30 cellular contexts compared by ENCODE assay signal in genomic region chr9:126628146-126628545, GRCh38. TPM values are rescaled to one million over a fixed set of nuclear protein-coding genes. Genes with fewer than 3 reads are reported as not detected.
"Had no signal": no experiment of that assay in that cellular context is flagged by ENCODE, and none has a peak within 500 bp of the region (broad histone marks: within the 10 kb centered on the region; RNA-seq: fewer than 3 reads in every experiment).

No MANE protein-coding gene starts in this region.

- H3K4me1 ChIP-seq: foreskin keratinocyte had no signal

- H3K36me3 ChIP-seq: adrenal gland, esophagus muscularis mucosa, gastrocnemius medialis, heart right ventricle had no signal

- H3K36me3 Mint-ChIP-seq: activated naive CD4-positive, alpha-beta T cell treated with anti-CD3 and anti-CD28 coated beads, Interleukin-2, amount 50 U/mL, for 24 hours; activated naive CD8-positive, alpha-beta T cell treated with anti-CD3 and anti-CD28 coated beads for 36 hours had no signal

- H3K4me3 ChIP-seq: adrenal gland, body of pancreas, esophagus muscularis mucosa, gastrocnemius medialis, heart right ventricle had no signal

- H3K27ac ChIP-seq: adrenal gland, body of pancreas, esophagus muscularis mucosa, foreskin keratinocyte, gastrocnemius medialis, heart right ventricle had no signal

- DNase-seq: activated CD4-positive, alpha-beta memory T cell treated with anti-CD3 and anti-CD28 coated beads, Interleukin-2, amount 10 ng/mL, durations not matched to agents 7 days and 5 days; activated CD4-positive, alpha-beta T cell treated with anti-CD3 and anti-CD28 coated beads for 36 hours; activated CD4-positive, alpha-beta T cell treated with anti-CD3 and anti-CD28 coated beads, Interleukin-2, amount 10 ng/mL, durations not matched to agents 24 days and 14 days; activated CD4-positive, CD25-positive, alpha-beta regulatory T cell; activated CD4-positive, CD25-positive, alpha-beta regulatory T cell treated with anti-CD3 and anti-CD28 coated beads, Interleukin-2, amount 50 U/mL, for 72 hours; activated CD8-positive, alpha-beta memory T cell treated with anti-CD3 and anti-CD28 coated beads for 24 hours; activated effector memory CD4-positive, alpha-beta T cell treated with anti-CD3 and anti-CD28 coated beads, Interleukin-2, amount 50 U/mL, for 16 hours; activated naive CD4-positive, alpha-beta T cell treated with anti-CD3 and anti-CD28 coated beads for 36 hours; activated naive CD8-positive, alpha-beta T cell treated with anti-CD3 and anti-CD28 coated beads for 36 hours; activated naive CD8-positive, alpha-beta T cell treated with anti-CD3 and anti-CD28 coated beads, Interleukin-2, amount 50 U/mL, for 24 hours; activated T-cell treated with anti-CD3 and anti-CD28 coated beads, Interleukin-2, amount 50 U/mL, for 4 hours; adrenal gland; amygdala; aorta; body of pancreas; caudate nucleus; cortex of kidney; dermis blood vessel endothelial cell; effector CD4-positive, alpha-beta T cell; effector memory CD8-positive, alpha-beta T cell; erythroblast; foreskin keratinocyte; gastrocnemius medialis; heart right ventricle; T-helper 2 cell had no signal

- H3K4me3 Mint-ChIP-seq: activated CD4-positive, alpha-beta memory T cell treated with anti-CD3 and anti-CD28 coated beads, Interleukin-2, amount 10 ng/mL, durations not matched to agents 7 days and 5 days; activated CD4-positive, alpha-beta T cell treated with anti-CD3 and anti-CD28 coated beads for 36 hours; activated CD4-positive, alpha-beta T cell treated with anti-CD3 and anti-CD28 coated beads, Interleukin-2, amount 10 ng/mL, durations not matched to agents 24 days and 14 days; activated naive CD4-positive, alpha-beta T cell treated with anti-CD3 and anti-CD28 coated beads for 36 hours; activated naive CD4-positive, alpha-beta T cell treated with anti-CD3 and anti-CD28 coated beads, Interleukin-2, amount 50 U/mL, for 24 hours; activated naive CD8-positive, alpha-beta T cell treated with anti-CD3 and anti-CD28 coated beads for 36 hours; activated naive CD8-positive, alpha-beta T cell treated with anti-CD3 and anti-CD28 coated beads, Interleukin-2, amount 50 U/mL, for 24 hours; activated T-cell treated with anti-CD3 and anti-CD28 coated beads, Interleukin-2, amount 50 U/mL, for 4 hours had no signal

- H3K27ac Mint-ChIP-seq: activated CD4-positive, alpha-beta memory T cell treated with anti-CD3 and anti-CD28 coated beads, Interleukin-2, amount 10 ng/mL, durations not matched to agents 7 days and 5 days; activated CD4-positive, alpha-beta T cell treated with anti-CD3 and anti-CD28 coated beads for 36 hours; activated CD4-positive, alpha-beta T cell treated with anti-CD3 and anti-CD28 coated beads, Interleukin-2, amount 10 ng/mL, durations not matched to agents 24 days and 14 days; activated naive CD4-positive, alpha-beta T cell treated with anti-CD3 and anti-CD28 coated beads for 36 hours; activated naive CD8-positive, alpha-beta T cell treated with anti-CD3 and anti-CD28 coated beads for 36 hours; activated naive CD8-positive, alpha-beta T cell treated with anti-CD3 and anti-CD28 coated beads, Interleukin-2, amount 50 U/mL, for 24 hours; activated T-helper 2 cell treated with anti-CD3 and anti-CD28 coated beads, Interferon-gamma antibody, Interleukin-2, Interleukin-4, amounts not matched to agents 10 μg/mL and 5 μg/mL and 100 μg/mL, durations not matched to agents 14 hours and 24 hours and 36 hours; effector memory CD8-positive, alpha-beta T cell had no signal

- H3K9me3 ChIP-seq: adrenal gland, body of pancreas, esophagus muscularis mucosa, gastrocnemius medialis, heart right ventricle had no signal

- ATAC-seq: activated CD4-positive, alpha-beta T cell treated with anti-CD3 and anti-CD28 coated beads for 36 hours; activated naive CD8-positive, alpha-beta T cell treated with anti-CD3 and anti-CD28 coated beads, Interleukin-2, amount 50 U/mL, for 24 hours; activated T-cell treated with anti-CD3 and anti-CD28 coated beads, Interleukin-2, amount 50 U/mL, for 4 hours; body of pancreas; effector memory CD8-positive, alpha-beta T cell; foreskin keratinocyte; gastrocnemius medialis had no signal

- H3K9me3 Mint-ChIP-seq: activated CD4-positive, alpha-beta memory T cell treated with anti-CD3 and anti-CD28 coated beads, Interleukin-2, amount 10 ng/mL, durations not matched to agents 7 days and 5 days; activated CD4-positive, alpha-beta T cell treated with anti-CD3 and anti-CD28 coated beads, Interleukin-2, amount 10 ng/mL, durations not matched to agents 24 days and 14 days; activated naive CD4-positive, alpha-beta T cell treated with anti-CD3 and anti-CD28 coated beads for 36 hours; activated naive CD4-positive, alpha-beta T cell treated with anti-CD3 and anti-CD28 coated beads, Interleukin-2, amount 50 U/mL, for 24 hours; activated naive CD8-positive, alpha-beta T cell treated with anti-CD3 and anti-CD28 coated beads for 36 hours; activated naive CD8-positive, alpha-beta T cell treated with anti-CD3 and anti-CD28 coated beads, Interleukin-2, amount 50 U/mL, for 24 hours; activated T-cell treated with anti-CD3 and anti-CD28 coated beads, Interleukin-2, amount 50 U/mL, for 4 hours; activated T-helper 2 cell treated with anti-CD3 and anti-CD28 coated beads, Interferon-gamma antibody, Interleukin-2, Interleukin-4, amounts not matched to agents 10 μg/mL and 5 μg/mL and 100 μg/mL, durations not matched to agents 14 hours and 24 hours and 36 hours; effector memory CD8-positive, alpha-beta T cell had no signal

RNA-seq across cellular contexts. Expression of gene LMX1B, which starts 14.4 kb away (rescaled TPM):
- total RNA-seq: activated CD4-positive, alpha-beta memory T cell treated with anti-CD3 and anti-CD28 coated beads, Interleukin-2, amount 10 ng/mL, durations not matched to agents 7 days and 5 days; activated CD4-positive, alpha-beta T cell treated with anti-CD3 and anti-CD28 coated beads for 36 hours; activated CD4-positive, alpha-beta T cell treated with anti-CD3 and anti-CD28 coated beads, Interleukin-2, amount 10 ng/mL, durations not matched to agents 24 days and 14 days; activated naive CD4-positive, alpha-beta T cell treated with anti-CD3 and anti-CD28 coated beads for 36 hours; activated naive CD8-positive, alpha-beta T cell treated with anti-CD3 and anti-CD28 coated beads for 36 hours; activated T-cell treated with anti-CD3 and anti-CD28 coated beads, Interleukin-2, amount 50 U/mL, for 4 hours; activated T-helper 2 cell treated with anti-CD3 and anti-CD28 coated beads, Interferon-gamma antibody, Interleukin-2, Interleukin-4, amounts not matched to agents 10 μg/mL and 5 μg/mL and 100 μg/mL, durations not matched to agents 14 hours and 24 hours and 36 hours; chondrocyte; dermis blood vessel endothelial cell; T-helper 1 cell treated with Interleukin-12 subunit alpha and Interleukin-12 subunit beta and Interleukin-4 antibody, amounts not matched to agents 30 ng/mL and 1 ng/mL, for 36 hours had no signal
- polyA plus RNA-seq: aorta had no signal
